Comparison of ENCODE assay signal across 1 cellular context in the genomic region with DNA sequence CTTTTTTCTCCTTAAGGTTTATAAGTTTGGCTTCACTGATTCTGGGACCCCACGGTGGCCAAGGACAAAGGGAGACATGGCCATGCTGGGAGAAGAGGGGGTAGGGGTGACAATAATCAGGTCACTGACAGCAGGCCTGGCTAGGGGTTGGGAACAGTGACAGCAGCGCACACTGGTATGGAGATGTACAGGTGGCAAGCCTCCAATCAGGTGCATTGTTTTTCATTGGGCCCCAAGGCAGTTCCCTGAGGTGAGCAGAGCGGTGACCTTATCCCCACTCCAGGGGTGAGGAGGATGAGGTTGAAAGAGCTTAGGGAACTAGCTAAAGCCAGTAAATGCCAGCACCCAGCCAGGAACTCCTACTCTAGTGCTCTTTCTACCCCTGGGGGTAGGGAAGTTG.
TF ChIP-seq lines count a peak whose summit lies in the region.

No MANE protein-coding gene starts in this region.

TF ChIP-seq in GM23338, 12 proteins besides CTCF, POLR2A, EP300 and RAD21 (continued from another document):
- TF ChIP-seq, protein P1, sequence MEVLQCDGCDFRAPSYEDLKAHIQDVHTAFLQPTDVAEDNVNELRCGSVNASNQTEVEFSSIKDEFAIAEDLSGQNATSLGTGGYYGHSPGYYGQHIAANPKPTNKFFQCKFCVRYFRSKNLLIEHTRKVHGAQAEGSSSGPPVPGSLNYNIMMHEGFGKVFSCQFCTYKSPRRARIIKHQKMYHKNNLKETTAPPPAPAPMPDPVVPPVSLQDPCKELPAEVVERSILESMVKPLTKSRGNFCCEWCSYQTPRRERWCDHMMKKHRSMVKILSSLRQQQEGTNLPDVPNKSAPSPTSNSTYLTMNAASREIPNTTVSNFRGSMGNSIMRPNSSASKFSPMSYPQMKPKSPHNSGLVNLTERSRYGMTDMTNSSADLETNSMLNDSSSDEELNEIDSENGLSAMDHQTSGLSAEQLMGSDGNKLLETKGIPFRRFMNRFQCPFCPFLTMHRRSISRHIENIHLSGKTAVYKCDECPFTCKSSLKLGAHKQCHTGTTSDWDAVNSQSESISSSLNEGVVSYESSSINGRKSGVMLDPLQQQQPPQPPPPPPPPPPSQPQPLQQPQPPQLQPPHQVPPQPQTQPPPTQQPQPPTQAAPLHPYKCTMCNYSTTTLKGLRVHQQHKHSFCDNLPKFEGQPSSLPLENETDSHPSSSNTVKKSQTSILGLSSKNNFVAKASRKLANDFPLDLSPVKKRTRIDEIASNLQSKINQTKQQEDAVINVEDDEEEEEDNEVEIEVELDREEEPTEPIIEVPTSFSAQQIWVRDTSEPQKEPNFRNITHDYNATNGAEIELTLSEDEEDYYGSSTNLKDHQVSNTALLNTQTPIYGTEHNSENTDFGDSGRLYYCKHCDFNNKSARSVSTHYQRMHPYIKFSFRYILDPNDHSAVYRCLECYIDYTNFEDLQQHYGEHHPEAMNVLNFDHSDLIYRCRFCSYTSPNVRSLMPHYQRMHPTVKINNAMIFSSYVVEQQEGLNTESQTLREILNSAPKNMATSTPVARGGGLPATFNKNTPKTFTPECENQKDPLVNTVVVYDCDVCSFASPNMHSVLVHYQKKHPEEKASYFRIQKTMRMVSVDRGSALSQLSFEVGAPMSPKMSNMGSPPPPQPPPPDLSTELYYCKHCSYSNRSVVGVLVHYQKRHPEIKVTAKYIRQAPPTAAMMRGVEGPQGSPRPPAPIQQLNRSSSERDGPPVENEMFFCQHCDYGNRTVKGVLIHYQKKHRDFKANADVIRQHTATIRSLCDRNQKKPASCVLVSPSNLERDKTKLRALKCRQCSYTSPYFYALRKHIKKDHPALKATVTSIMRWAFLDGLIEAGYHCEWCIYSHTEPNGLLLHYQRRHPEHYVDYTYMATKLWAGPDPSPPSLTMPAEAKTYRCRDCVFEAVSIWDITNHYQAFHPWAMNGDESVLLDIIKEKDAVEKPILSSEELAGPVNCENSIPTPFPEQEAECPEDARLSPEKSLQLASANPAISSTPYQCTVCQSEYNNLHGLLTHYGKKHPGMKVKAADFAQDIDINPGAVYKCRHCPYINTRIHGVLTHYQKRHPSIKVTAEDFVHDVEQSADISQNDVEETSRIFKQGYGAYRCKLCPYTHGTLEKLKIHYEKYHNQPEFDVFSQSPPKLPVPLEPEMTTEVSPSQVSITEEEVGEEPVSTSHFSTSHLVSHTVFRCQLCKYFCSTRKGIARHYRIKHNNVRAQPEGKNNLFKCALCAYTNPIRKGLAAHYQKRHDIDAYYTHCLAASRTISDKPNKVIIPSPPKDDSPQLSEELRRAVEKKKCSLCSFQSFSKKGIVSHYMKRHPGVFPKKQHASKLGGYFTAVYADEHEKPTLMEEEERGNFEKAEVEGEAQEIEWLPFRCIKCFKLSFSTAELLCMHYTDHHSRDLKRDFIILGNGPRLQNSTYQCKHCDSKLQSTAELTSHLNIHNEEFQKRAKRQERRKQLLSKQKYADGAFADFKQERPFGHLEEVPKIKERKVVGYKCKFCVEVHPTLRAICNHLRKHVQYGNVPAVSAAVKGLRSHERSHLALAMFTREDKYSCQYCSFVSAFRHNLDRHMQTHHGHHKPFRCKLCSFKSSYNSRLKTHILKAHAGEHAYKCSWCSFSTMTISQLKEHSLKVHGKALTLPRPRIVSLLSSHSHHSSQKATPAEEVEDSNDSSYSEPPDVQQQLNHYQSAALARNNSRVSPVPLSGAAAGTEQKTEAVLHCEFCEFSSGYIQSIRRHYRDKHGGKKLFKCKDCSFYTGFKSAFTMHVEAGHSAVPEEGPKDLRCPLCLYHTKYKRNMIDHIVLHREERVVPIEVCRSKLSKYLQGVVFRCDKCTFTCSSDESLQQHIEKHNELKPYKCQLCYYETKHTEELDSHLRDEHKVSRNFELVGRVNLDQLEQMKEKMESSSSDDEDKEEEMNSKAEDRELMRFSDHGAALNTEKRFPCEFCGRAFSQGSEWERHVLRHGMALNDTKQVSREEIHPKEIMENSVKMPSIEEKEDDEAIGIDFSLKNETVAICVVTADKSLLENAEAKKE (CRISPR knock-in tag; IDR thresholded peaks at IDR 0.05), result no peak
- TF ChIP-seq NANOG (IDR thresholded peaks at IDR 0.05; ENCODE audit: borderline replicate concordance) (no peak), JUNB (IDR thresholded peaks at IDR 0.05; ENCODE audit: unreplicated experiment) (no peak), EZH2phosphoT487 (IDR thresholded peaks at IDR 0.05; ENCODE audit: unreplicated experiment) (no peak), ZNF331 (CRISPR knock-in tag; IDR thresholded peaks at IDR 0.05; ENCODE audit: low read depth) (no peak), POLR2AphosphoS5 (IDR thresholded peaks at IDR 0.05; ENCODE audit: low read depth) (no peak)
- TF ChIP-seq, protein P2, sequence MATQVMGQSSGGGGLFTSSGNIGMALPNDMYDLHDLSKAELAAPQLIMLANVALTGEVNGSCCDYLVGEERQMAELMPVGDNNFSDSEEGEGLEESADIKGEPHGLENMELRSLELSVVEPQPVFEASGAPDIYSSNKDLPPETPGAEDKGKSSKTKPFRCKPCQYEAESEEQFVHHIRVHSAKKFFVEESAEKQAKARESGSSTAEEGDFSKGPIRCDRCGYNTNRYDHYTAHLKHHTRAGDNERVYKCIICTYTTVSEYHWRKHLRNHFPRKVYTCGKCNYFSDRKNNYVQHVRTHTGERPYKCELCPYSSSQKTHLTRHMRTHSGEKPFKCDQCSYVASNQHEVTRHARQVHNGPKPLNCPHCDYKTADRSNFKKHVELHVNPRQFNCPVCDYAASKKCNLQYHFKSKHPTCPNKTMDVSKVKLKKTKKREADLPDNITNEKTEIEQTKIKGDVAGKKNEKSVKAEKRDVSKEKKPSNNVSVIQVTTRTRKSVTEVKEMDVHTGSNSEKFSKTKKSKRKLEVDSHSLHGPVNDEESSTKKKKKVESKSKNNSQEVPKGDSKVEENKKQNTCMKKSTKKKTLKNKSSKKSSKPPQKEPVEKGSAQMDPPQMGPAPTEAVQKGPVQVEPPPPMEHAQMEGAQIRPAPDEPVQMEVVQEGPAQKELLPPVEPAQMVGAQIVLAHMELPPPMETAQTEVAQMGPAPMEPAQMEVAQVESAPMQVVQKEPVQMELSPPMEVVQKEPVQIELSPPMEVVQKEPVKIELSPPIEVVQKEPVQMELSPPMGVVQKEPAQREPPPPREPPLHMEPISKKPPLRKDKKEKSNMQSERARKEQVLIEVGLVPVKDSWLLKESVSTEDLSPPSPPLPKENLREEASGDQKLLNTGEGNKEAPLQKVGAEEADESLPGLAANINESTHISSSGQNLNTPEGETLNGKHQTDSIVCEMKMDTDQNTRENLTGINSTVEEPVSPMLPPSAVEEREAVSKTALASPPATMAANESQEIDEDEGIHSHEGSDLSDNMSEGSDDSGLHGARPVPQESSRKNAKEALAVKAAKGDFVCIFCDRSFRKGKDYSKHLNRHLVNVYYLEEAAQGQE (IDR thresholded peaks at IDR 0.05; ENCODE audit: unreplicated experiment), result no peak
- TF ChIP-seq, protein P3, sequence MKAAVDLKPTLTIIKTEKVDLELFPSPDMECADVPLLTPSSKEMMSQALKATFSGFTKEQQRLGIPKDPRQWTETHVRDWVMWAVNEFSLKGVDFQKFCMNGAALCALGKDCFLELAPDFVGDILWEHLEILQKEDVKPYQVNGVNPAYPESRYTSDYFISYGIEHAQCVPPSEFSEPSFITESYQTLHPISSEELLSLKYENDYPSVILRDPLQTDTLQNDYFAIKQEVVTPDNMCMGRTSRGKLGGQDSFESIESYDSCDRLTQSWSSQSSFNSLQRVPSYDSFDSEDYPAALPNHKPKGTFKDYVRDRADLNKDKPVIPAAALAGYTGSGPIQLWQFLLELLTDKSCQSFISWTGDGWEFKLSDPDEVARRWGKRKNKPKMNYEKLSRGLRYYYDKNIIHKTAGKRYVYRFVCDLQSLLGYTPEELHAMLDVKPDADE (IDR thresholded peaks at IDR 0.05), result no peak
TF ChIP-seq in GM23338: peak in this region for 0.
